ENCODE assay signal across 17 cellular contexts in the genomic region with DNA sequence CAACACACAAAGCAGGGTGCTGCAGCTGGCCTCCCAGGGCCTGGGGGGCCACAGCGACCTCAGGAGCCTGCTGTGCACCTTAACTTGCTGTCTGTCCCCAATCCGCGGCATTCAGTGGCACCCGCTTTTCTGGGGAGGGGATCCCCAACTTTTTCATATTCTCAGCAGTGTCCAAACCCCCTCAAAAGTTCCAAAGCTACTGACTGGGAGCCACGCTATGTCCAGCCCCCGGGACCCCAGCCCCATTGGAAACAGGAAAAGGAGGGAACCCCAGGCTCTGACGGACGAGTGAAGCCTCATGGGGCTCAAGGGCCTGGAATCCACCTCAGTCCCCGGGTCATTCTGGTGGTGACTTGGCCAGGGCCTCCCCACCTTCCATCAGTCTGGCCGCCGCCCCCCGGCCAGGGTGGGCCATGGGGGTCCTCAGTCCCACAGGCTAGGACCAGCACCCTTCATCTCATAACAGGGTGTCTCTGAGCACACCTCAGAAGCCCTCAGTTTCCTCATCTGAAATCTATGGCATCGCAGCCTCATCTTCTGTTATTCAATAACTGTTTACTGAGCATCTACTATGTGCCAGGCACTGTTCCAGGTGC.
DNase-seq lines count a peak whose midpoint lies in the region; ATAC-seq and TF ChIP-seq lines count a peak whose summit lies in the region.
"Had no signal": no experiment of that assay in that cellular context is flagged by ENCODE, and none has a peak within 500 bp of the region (broad histone marks: within the 10 kb centered on the region; RNA-seq: fewer than 3 reads in every experiment).

No MANE protein-coding gene starts in this region.

- H3K4me1 Mint-ChIP-seq in endodermal cell: peaks cover 2% of the 10 kb centered on the region

- H3K4me1 ChIP-seq in heart left ventricle (peaks cover 4 to 55% (median 36%) of the 10 kb centered on the region in 12 donors), endodermal cell (ENCODE audit: control insufficient read depth, insufficient read depth, low read length) (no peaks in the 10 kb centered on the region), parathyroid adenoma (no peaks in the 10 kb centered on the region), uterus (peaks cover 0 to 5% of the 10 kb centered on the region in 2 donors)

- peaks cover 27% of the 10 kb centered on the region for H3K36me3 Mint-ChIP-seq in endodermal cell (ENCODE audit: low read depth)

- WGBS in heart left ventricle, 4 donors: 92 to 95% (median 93%) methylated on average over 12 to 13 of the region's 13 CpGs
- 91 to 100% methylated on average over 2 to 13 of the region's 13 CpGs for WGBS in endodermal cell (ENCODE audit: insufficient coverage in 1 of 2, insufficient read length in 1 of 2), 2 experiments

- TF ChIP-seq CTCF in heart left ventricle (IDR thresholded peaks at IDR 0.05): no peak
- no peak for TF ChIP-seq CTCF in endodermal cell (conservative IDR thresholded peaks at IDR 0.05)
- TF ChIP-seq CTCF in parathyroid adenoma (IDR thresholded peaks at IDR 0.05): no peak
- no peak for TF ChIP-seq CTCF in uterus (IDR thresholded peaks at IDR 0.05)

- no peak overlapping the region for H3K4me3 Mint-ChIP-seq in endodermal cell
- H3K4me3 Mint-ChIP-seq: dendritic cell treated with granulocyte-macrophage colony-stimulating factor and Interleukin-4, amounts not matched to agents 40 ng/mL and 50 ng/mL, for 4 days; H9 had no signal

- H2AFZ ChIP-seq in parathyroid adenoma: no peak overlapping the region

- H3K27me3 ChIP-seq in heart left ventricle (no peaks in the 10 kb centered on the region), endodermal cell (ENCODE audit: control insufficient read depth, insufficient read depth, low read length, poor library complexity, severe bottlenecking) (no peaks in the 10 kb centered on the region), parathyroid adenoma (ENCODE audit: control insufficient read depth, insufficient read depth, low read length) (no peaks in the 10 kb centered on the region), uterus (no peaks in the 10 kb centered on the region)

- no peak for ATAC-seq in heart left ventricle
- no peak for ATAC-seq in left ventricle myocardium superior
- ATAC-seq in HG03520 (IDR thresholded peaks at IDR 0.05; ENCODE audit: unreplicated experiment): no peak
- ATAC-seq: activated CD4-positive, CD25-positive, alpha-beta regulatory T cell treated with anti-CD3 and anti-CD28 coated beads, Interleukin-2, amount 50 U/mL, for 24 hours; K562; mucosa of descending colon had no signal

- H3K4me3 ChIP-seq in heart left ventricle (no peak overlapping the region), endodermal cell (ENCODE audit: low read length) (no peak overlapping the region), parathyroid adenoma (ENCODE audit: low read depth, low read length) (no peak overlapping the region), uterus (no peak overlapping the region)
- H3K4me3 ChIP-seq: K562, mucosa of descending colon had no signal

- H3K27me3 Mint-ChIP-seq in endodermal cell (ENCODE audit: insufficient read depth): no peaks in the 10 kb centered on the region
- H3K27me3 Mint-ChIP-seq: dendritic cell treated with granulocyte-macrophage colony-stimulating factor and Interleukin-4, amounts not matched to agents 40 ng/mL and 50 ng/mL, for 4 days; progenitor cell of endocrine pancreas had no signal

- no peaks in the 10 kb centered on the region for H3K9me3 Mint-ChIP-seq in endodermal cell
- H3K9me3 Mint-ChIP-seq: dendritic cell treated with granulocyte-macrophage colony-stimulating factor and Interleukin-4, amounts not matched to agents 40 ng/mL and 50 ng/mL, for 4 days; H9 had no signal

- DNase-seq in heart left ventricle (no peak), left ventricle myocardium superior (no peak), endodermal cell (no peak), uterus (no peak), GOT3 (lab: John Stamatoyannopoulos, UW) (no peak)
- no peak for DNase-seq in activated CD8-positive, alpha-beta memory T cell treated with anti-CD3 and anti-CD28 coated beads, Interleukin-2, amount 50 U/mL, for 48 hours
- DNase-seq: H9; mucosa of descending colon; NCI-H345; OCI-M1; stimulated activated CD4-positive, alpha-beta T cell treated with anti-CD3 and anti-CD28 coated beads, Interleukin-1b, Interleukin-23, amount 100 ng/mL, for 48 hours had no signal

- H3K27ac ChIP-seq in heart left ventricle (peak overlapping the region in 7 of 12 donors; percentile 36 to 79 (median 50)), endodermal cell (ENCODE audit: low read depth, low read length) (no peak overlapping the region), parathyroid adenoma (peak overlapping the region; percentile 34), uterus (peak overlapping the region; percentile 28 to 57)

- TF ChIP-seq POLR2A in heart left ventricle (IDR thresholded peaks at IDR 0.05) (no peak), uterus (IDR thresholded peaks at IDR 0.05) (no peak)

- intact Hi-C loops in heart left ventricle (cut with DNase I): loop anchor here in 2 of 10 donors (5.0 to 10.0 kb wide), 2 partner anchors 58 to 385 kb away; no protein-coding TSS in a partner anchor
- intact Hi-C loops in left ventricle myocardium superior (cut with micrococcal nuclease): no loop called here
- intact Hi-C loops in uterus (cut with DNase I; ENCODE audit: low total_unique reads): no loop called here

- H3K27ac Mint-ChIP-seq in endodermal cell: peak overlapping the region; percentile 66
- H3K27ac Mint-ChIP-seq: dendritic cell treated with granulocyte-macrophage colony-stimulating factor and Interleukin-4, amounts not matched to agents 40 ng/mL and 50 ng/mL, for 4 days; progenitor cell of endocrine pancreas had no signal

- H3K4me2 ChIP-seq in parathyroid adenoma (ENCODE audit: low read length): no peak overlapping the region

- H3K9ac ChIP-seq in endodermal cell (ENCODE audit: extremely low read depth, low read length, poor library complexity, severe bottlenecking): no peak overlapping the region
- no peak overlapping the region for H3K9ac ChIP-seq in parathyroid adenoma

- H3K36me3 ChIP-seq in heart left ventricle: peaks cover 0 to 70% (median 43%) of the 10 kb centered on the region in 9 donors
- peaks cover 28% of the 10 kb centered on the region for H3K36me3 ChIP-seq in endodermal cell (ENCODE audit: control insufficient read depth, insufficient read depth, low read length)
- H3K36me3 ChIP-seq in parathyroid adenoma (ENCODE audit: control insufficient read depth, insufficient read depth, low read length): no peaks in the 10 kb centered on the region
- H3K36me3 ChIP-seq in uterus: no peaks in the 10 kb centered on the region

- peaks cover 3% of the 10 kb centered on the region for H3K79me2 ChIP-seq in parathyroid adenoma

- H3K9me3 ChIP-seq in heart left ventricle (no peaks in the 10 kb centered on the region), endodermal cell (ENCODE audit: control insufficient read depth, low read length) (peaks cover 11% of the 10 kb centered on the region), parathyroid adenoma (ENCODE audit: control insufficient read depth, low read length) (no peaks in the 10 kb centered on the region), uterus (no peaks in the 10 kb centered on the region)
- H3K9me3 ChIP-seq: mucosa of descending colon had no signal
